12 cellular contexts compared by ENCODE assay signal in genomic region chr17:30091771-30092170, GRCh38.
A peak's percentile ranks its signal among the peaks of the same experiment; 100 is the strongest.
DNase-seq lines count a peak whose midpoint lies in the region; ATAC-seq and TF ChIP-seq lines count a peak whose summit lies in the region.
"Had no signal": no experiment of that assay in that cellular context is flagged by ENCODE, and none has a peak within 500 bp of the region (broad histone marks: within the 10 kb centered on the region; RNA-seq: fewer than 3 reads in every experiment).

No MANE protein-coding gene starts in this region.

- CTCF ChIA-PET in AG04449 (lab: Yijun Ruan, JAX), result interaction anchor here (1.2 to 9.8 kb wide), 18 partner anchors 10 to 499 kb away, joined by 3 to 230 read pairs (median 11); partner anchors contain the start of genes ANKRD13B and SSH2

- ATAC-seq in HG03097 (IDR thresholded peaks at IDR 0.05; ENCODE audit: low FRiP score, unreplicated experiment) (no peak), HG02970 (IDR thresholded peaks at IDR 0.05; ENCODE audit: low FRiP score, unreplicated experiment) (no peak)
- ATAC-seq: natural killer cell treated with Interleukin-12 subunit alpha and Interleukin-12 subunit beta and Interleukin-15 and Interleukin-18, amount 100 ng/mL, for 72 hours had no signal

- in situ Hi-C loops in astrocyte of the spinal cord (cut with HindIII; ENCODE audit: low sequenced_read_pairs), result no loop called here

- POLR2A ChIA-PET in AG04449 (lab: Yijun Ruan, JAX), result no interaction called here

- TF ChIP-seq CTCF in AG04449 (IDR thresholded peaks at IDR 0.05; ENCODE audit: insufficient read depth, low read length, missing control alignments), result no peak
- TF ChIP-seq CTCF in astrocyte of the spinal cord (IDR thresholded peaks at IDR 0.05; ENCODE audit: low read depth, low read length), result no peak

- H3K4me3 ChIP-seq in AG04449 (ENCODE audit: low read depth, low read length), result no peak overlapping the region
- H3K4me3 ChIP-seq in astrocyte of the spinal cord (ENCODE audit: low read depth, low read length), result no peak overlapping the region
- H3K4me3 ChIP-seq: spleen had no signal

- DNase-seq in AG04449 (ENCODE audit: low read depth, low spot score), result peak; percentile 75
- peak; percentile 54 for DNase-seq in HS-27A (ENCODE audit: low read depth)
- peak; percentile 69 for DNase-seq in astrocyte of the spinal cord (ENCODE audit: low read depth, low spot score)
- peak; percentile 59 for DNase-seq in islet precursor cell
- DNase-seq in DMS 273 treated with DMSO at 0.1 percent for 48 hours (lab: John Stamatoyannopoulos, UW), result no peak
- no peak for DNase-seq in NCI-H1092 treated with DMSO at 0.1 percent for 48 hours (lab: John Stamatoyannopoulos, UW)
- DNase-seq: activated naive CD8-positive, alpha-beta T cell treated with anti-CD3 and anti-CD28 coated beads, Interleukin-2, amount 10 ng/mL, durations not matched to agents 7 days and 5 days; NCI-H2171 treated with DMSO at 0.1 percent for 48 hours; spleen had no signal

Comparison
In these comparisons a context has a peak if more than half of its experiments do, and no peak if none do; other contexts are left out.
1. DNase-seq: peak in AG04449 (single experiment), HS-27A (single experiment), astrocyte of the spinal cord (single experiment) and islet precursor cell (single experiment); none in DMS 273 treated with DMSO at 0.1 percent for 48 hours (single experiment) and NCI-H1092 treated with DMSO at 0.1 percent for 48 hours (single experiment).